ENCODE assay signal across 1 cellular context in the genomic region with DNA sequence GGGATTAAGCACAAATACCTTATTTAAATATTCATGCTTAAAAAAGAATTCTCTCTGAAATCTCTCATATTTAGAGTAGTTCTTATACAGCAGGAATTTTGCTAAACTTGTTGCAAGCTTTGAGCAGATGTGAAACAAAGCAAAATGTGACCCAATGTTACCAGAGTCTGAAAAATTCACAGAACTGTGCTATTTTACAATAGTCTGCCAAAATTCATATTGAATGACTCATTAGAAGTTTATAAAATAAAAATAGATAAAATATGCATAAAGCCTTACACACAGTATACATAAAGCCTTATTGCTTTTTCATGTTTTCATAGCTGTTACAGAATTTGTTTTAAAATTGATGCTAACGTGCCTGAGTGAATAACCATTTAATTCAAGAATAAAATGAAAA.
TF ChIP-seq lines count a peak whose summit lies in the region.

No MANE protein-coding gene starts in this region.

TF ChIP-seq in endothelial cell of umbilical vein, 7 proteins besides CTCF, POLR2A, EP300 and RAD21:
- TF ChIP-seq FOS (IDR thresholded peaks at IDR 0.05; ENCODE audit: borderline replicate concordance, insufficient read depth, low read length) (peak; percentile 66), MAX (IDR thresholded peaks at IDR 0.05; ENCODE audit: insufficient read depth, insufficient read length) (no peak), JUN (IDR thresholded peaks at IDR 0.05; ENCODE audit: borderline replicate concordance, insufficient read depth, insufficient read length, low read depth) (peak; percentile 4)
